29 cellular contexts compared by ENCODE assay signal in genomic region chr10:114442115-114442630, GRCh38. TPM values are rescaled to one million over a fixed set of nuclear protein-coding genes. Genes with fewer than 3 reads are reported as not detected.
DNase-seq lines count a peak whose midpoint lies in the region; ATAC-seq, FAIRE-seq and TF ChIP-seq lines count a peak whose summit lies in the region.
"Had no signal": no experiment of that assay in that cellular context is flagged by ENCODE, and none has a peak within 500 bp of the region (broad histone marks: within the 10 kb centered on the region; RNA-seq: fewer than 3 reads in every experiment).

No MANE protein-coding gene starts in this region.

- H4K20me1 ChIP-seq in K562 (replicated peaks; ENCODE audit: control insufficient read depth, insufficient read depth, low read length), result no peaks in the 10 kb centered on the region
- H4K20me1 ChIP-seq: BLaER1 treated with 17β-estradiol and CSF1 and Interleukin-3, amounts not matched to agents 10 nM and 100 nM had no signal

- H3K36me3 ChIP-seq in K562 (ENCODE audit: control insufficient read depth, insufficient read depth, low read length) (no peaks in the 10 kb centered on the region), small intestine (ENCODE audit: control insufficient read depth in 2 of 2, insufficient read depth in 2 of 2, low read length in 2 of 2) (peaks cover 0 to 19% of the 10 kb centered on the region in 2 donors)
- H3K36me3 ChIP-seq in naive thymus-derived CD4-positive, alpha-beta T cell (ENCODE audit: control insufficient read depth in 2 of 3, insufficient read depth in 3 of 3, low read length in 3 of 3), result peaks cover 9 to 99% (median 40%) of the 10 kb centered on the region in 3 experiments
- H3K36me3 ChIP-seq: BLaER1 treated with 17β-estradiol and CSF1 and Interleukin-3, amounts not matched to agents 10 nM and 100 nM had no signal

- no peak overlapping the region for H3K4me2 ChIP-seq in K562 (ENCODE audit: insufficient read depth, low read length)
- H3K4me2 ChIP-seq: A549; BLaER1 treated with 17β-estradiol and CSF1 and Interleukin-3, amounts not matched to agents 10 nM and 100 nM; PC-9 had no signal

- no peaks in the 10 kb centered on the region for H3K4me1 ChIP-seq in K562 (replicated peaks in 1 of 2; ENCODE audit: control insufficient read depth in 2 of 2, insufficient read depth in 2 of 2, low read length in 2 of 2)
- H3K4me1 ChIP-seq in naive thymus-derived CD4-positive, alpha-beta T cell (ENCODE audit: control insufficient read depth in 2 of 2, insufficient read depth in 2 of 2, low read length in 2 of 2), result no peaks in the 10 kb centered on the region
- no peaks in the 10 kb centered on the region for H3K4me1 ChIP-seq in small intestine (ENCODE audit: control insufficient read depth in 2 of 2, insufficient read depth in 1 of 2, low read depth in 1 of 2, low read length in 1 of 2)
- H3K4me1 ChIP-seq: A549, SJCRH30 had no signal

- TF ChIP-seq CTCF in K562 (IDR thresholded peaks at IDR 0.05 in 2 of 3, conservative IDR thresholded peaks at IDR 0.05 in 1 of 3; ENCODE audit: insufficient read depth in 2 of 3, low read depth in 1 of 3, low read length in 3 of 3), result no peak

- BruUV-seq in K562 (replicated peaks; lab: Mats Ljungman, UMichigan), result no TSS peak

- H3K9me3 ChIP-seq in K562 (replicated peaks; ENCODE audit: control insufficient read depth, insufficient read depth, low read depth, low read length) (no peaks in the 10 kb centered on the region), small intestine (ENCODE audit: control insufficient read depth, low read depth) (no peaks in the 10 kb centered on the region)
- H3K9me3 ChIP-seq in naive thymus-derived CD4-positive, alpha-beta T cell (ENCODE audit: control insufficient read depth in 2 of 3, low read length in 3 of 3), result no peaks in the 10 kb centered on the region
- H3K9me3 ChIP-seq: A549; BLaER1 treated with 17β-estradiol and CSF1 and Interleukin-3, amounts not matched to agents 10 nM and 100 nM; MG63; SJCRH30 had no signal

- TF ChIP-seq POLR2A in K562 (conservative IDR thresholded peaks at IDR 0.05), result no peak

- H3K9me3 Mint-ChIP-seq in naive thymus-derived CD4-positive, alpha-beta T cell, result no peaks in the 10 kb centered on the region
- H3K9me3 Mint-ChIP-seq in activated naive CD8-positive, alpha-beta T cell treated with anti-CD3 and anti-CD28 coated beads, Interleukin-2, amount 50 U/mL, for 24 hours, result no peaks in the 10 kb centered on the region
- no peaks in the 10 kb centered on the region for H3K9me3 Mint-ChIP-seq in activated naive CD4-positive, alpha-beta T cell treated with anti-CD3 and anti-CD28 coated beads, Interleukin-2, amount 10 ng/mL, durations not matched to agents 7 days and 5 days
- H3K9me3 Mint-ChIP-seq: CD4-positive, alpha-beta memory T cell had no signal

- DNase-seq in CMK (ENCODE audit: low read depth), result peak; percentile 29
- DNase-seq in HUDEP-2 (lab: John Stamatoyannopoulos, UW; ENCODE audit: unreplicated experiment in 76 of 76), result peak in 55 of 76 experiments; percentile 1 to 71 (median 26)
- no peak for DNase-seq in K562 (ENCODE audit: extremely low read depth in 1 of 4, low spot score in 3 of 4)
- DNase-seq in naive thymus-derived CD4-positive, alpha-beta T cell, result no peak
- DNase-seq in activated naive CD8-positive, alpha-beta T cell treated with anti-CD3 and anti-CD28 coated beads, Interleukin-2, amount 50 U/mL, for 24 hours, result no peak
- DNase-seq in small intestine, result no peak
- no peak for DNase-seq in activated naive CD4-positive, alpha-beta T cell treated with anti-CD3 and anti-CD28 coated beads, Interleukin-2, amount 10 ng/mL, durations not matched to agents 7 days and 5 days
- DNase-seq: AML-193; CD4-positive, alpha-beta memory T cell; DMS 273 treated with DMSO at 0.1 percent for 48 hours; DMS79; EL; GF-D8; HCEC 1CT; KG1; MG63; NCI-H1105 treated with DMSO at 0.1 percent for 48 hours; NCI-H146; NCI-H2029; NCI-H446; NCI-H524 treated with DMSO at 0.1 percent for 48 hours; NCI-H774; PC-9; SJCRH30 had no signal

- H3K9me1 ChIP-seq in K562 (ENCODE audit: control insufficient read depth, insufficient read depth, low read length), result no peaks in the 10 kb centered on the region

- no peaks in the 10 kb centered on the region for H3K27me3 Mint-ChIP-seq in naive thymus-derived CD4-positive, alpha-beta T cell
- H3K27me3 Mint-ChIP-seq in activated naive CD8-positive, alpha-beta T cell treated with anti-CD3 and anti-CD28 coated beads, Interleukin-2, amount 50 U/mL, for 24 hours, result no peaks in the 10 kb centered on the region
- H3K27me3 Mint-ChIP-seq in activated naive CD4-positive, alpha-beta T cell treated with anti-CD3 and anti-CD28 coated beads, Interleukin-2, amount 10 ng/mL, durations not matched to agents 7 days and 5 days, result no peaks in the 10 kb centered on the region
- H3K27me3 Mint-ChIP-seq: CD4-positive, alpha-beta memory T cell had no signal

- H3K27ac Mint-ChIP-seq in naive thymus-derived CD4-positive, alpha-beta T cell, result peak overlapping the region in 5 of 9 donors; percentile 28 to 60 (median 41)
- no peak overlapping the region for H3K27ac Mint-ChIP-seq in activated naive CD8-positive, alpha-beta T cell treated with anti-CD3 and anti-CD28 coated beads, Interleukin-2, amount 50 U/mL, for 24 hours
- no peak overlapping the region for H3K27ac Mint-ChIP-seq in activated naive CD4-positive, alpha-beta T cell treated with anti-CD3 and anti-CD28 coated beads, Interleukin-2, amount 10 ng/mL, durations not matched to agents 7 days and 5 days

- H3K4me3 Mint-ChIP-seq in naive thymus-derived CD4-positive, alpha-beta T cell, result no peak overlapping the region
- H3K4me3 Mint-ChIP-seq in activated naive CD8-positive, alpha-beta T cell treated with anti-CD3 and anti-CD28 coated beads, Interleukin-2, amount 50 U/mL, for 24 hours, result no peak overlapping the region
- no peak overlapping the region for H3K4me3 Mint-ChIP-seq in activated naive CD4-positive, alpha-beta T cell treated with anti-CD3 and anti-CD28 coated beads, Interleukin-2, amount 10 ng/mL, durations not matched to agents 7 days and 5 days
- H3K4me3 Mint-ChIP-seq: CD4-positive, alpha-beta memory T cell had no signal

- H3K4me3 ChIP-seq in K562 (no peak overlapping the region), small intestine (ENCODE audit: low read depth in 1 of 2, low read length in 2 of 2) (no peak overlapping the region)
- no peak overlapping the region for H3K4me3 ChIP-seq in naive thymus-derived CD4-positive, alpha-beta T cell (ENCODE audit: low read length)
- H3K4me3 ChIP-seq: A549; BLaER1 treated with 17β-estradiol and CSF1 and Interleukin-3, amounts not matched to agents 10 nM and 100 nM; MG63; PC-9; SJCRH30 had no signal

- POLR2A ChIA-PET in K562 (lab: Yijun Ruan, JAX), result no interaction called here
- POLR2A ChIA-PET in naive thymus-derived CD4-positive, alpha-beta T cell (lab: Charles Lee), result no interaction called here

- intact Hi-C loops in K562 (cut with micrococcal nuclease), result no loop called here
- intact Hi-C loops in naive thymus-derived CD4-positive, alpha-beta T cell (cut with micrococcal nuclease), result no loop called here

- H3K27me3 ChIP-seq in K562 (ENCODE audit: control insufficient read depth in 2 of 2, insufficient read depth in 2 of 2, low read length in 2 of 2), result no peaks in the 10 kb centered on the region; a peak in 1 of 5 replicates
- no peaks in the 10 kb centered on the region for H3K27me3 ChIP-seq in naive thymus-derived CD4-positive, alpha-beta T cell (ENCODE audit: control insufficient read depth in 2 of 2, insufficient read depth in 2 of 2, low read length in 2 of 2)
- H3K27me3 ChIP-seq in small intestine (ENCODE audit: control insufficient read depth in 2 of 2, insufficient read depth in 2 of 2, low read length in 2 of 2), result no peaks in the 10 kb centered on the region
- H3K27me3 ChIP-seq: BLaER1 treated with 17β-estradiol and CSF1 and Interleukin-3, amounts not matched to agents 10 nM and 100 nM; MG63; SJCRH30 had no signal

- no peak overlapping the region for H3K9ac ChIP-seq in K562 (ENCODE audit: insufficient read depth in 1 of 2, low read depth in 2 of 2, low read length in 2 of 2)
- H3K9ac ChIP-seq: BLaER1 treated with 17β-estradiol and CSF1 and Interleukin-3, amounts not matched to agents 10 nM and 100 nM had no signal

- no peak overlapping the region for H2AFZ ChIP-seq in K562 (ENCODE audit: low read depth, low read length)
- H2AFZ ChIP-seq: PC-9 had no signal

- 0% methylated on average over 4 of the region's 4 CpGs for WGBS in K562 (ENCODE audit: insufficient coverage, low coverage, missing lambda C conversion rate)
- 71 to 84% (median 74%) methylated on average over 4 of the region's 4 CpGs for WGBS in small intestine, 3 donors

- peaks cover 16 to 73% (median 47%) of the 10 kb centered on the region in 5 donors for H3K36me3 Mint-ChIP-seq in naive thymus-derived CD4-positive, alpha-beta T cell
- peaks cover 39% of the 10 kb centered on the region for H3K36me3 Mint-ChIP-seq in activated naive CD8-positive, alpha-beta T cell treated with anti-CD3 and anti-CD28 coated beads, Interleukin-2, amount 50 U/mL, for 24 hours (ENCODE audit: low read depth)
- peaks cover 69% of the 10 kb centered on the region for H3K36me3 Mint-ChIP-seq in activated naive CD4-positive, alpha-beta T cell treated with anti-CD3 and anti-CD28 coated beads, Interleukin-2, amount 10 ng/mL, durations not matched to agents 7 days and 5 days

- no peaks in the 10 kb centered on the region for H3K79me2 ChIP-seq in K562 (ENCODE audit: control insufficient read depth, insufficient read depth, low read length)

- CTCF ChIA-PET in K562 (lab: Yijun Ruan, JAX; ENCODE audit: low intra/inter-chr PET ratio), result no interaction called here
- CTCF ChIA-PET in naive thymus-derived CD4-positive, alpha-beta T cell (lab: Charles Lee), result interaction anchor here (0.6 kb wide), 1 partner anchor 10 kb away, joined by 3 read pairs; no protein-coding TSS in a partner anchor
- CTCF ChIA-PET in activated naive CD4-positive, alpha-beta T cell treated with anti-CD3 and anti-CD28 coated beads, Interleukin-2, amount 10 ng/mL, durations not matched to agents 7 days and 5 days (lab: Charles Lee), result no interaction called here

- in situ Hi-C loops in K562 (cut with MboI), result no loop called here

- H3K4me1 Mint-ChIP-seq in naive thymus-derived CD4-positive, alpha-beta T cell, result peaks cover 0 to 13% (median 5%) of the 10 kb centered on the region in 7 donors
- H3K4me1 Mint-ChIP-seq in activated naive CD8-positive, alpha-beta T cell treated with anti-CD3 and anti-CD28 coated beads, Interleukin-2, amount 50 U/mL, for 24 hours, result no peaks in the 10 kb centered on the region
- no peaks in the 10 kb centered on the region for H3K4me1 Mint-ChIP-seq in activated naive CD4-positive, alpha-beta T cell treated with anti-CD3 and anti-CD28 coated beads, Interleukin-2, amount 10 ng/mL, durations not matched to agents 7 days and 5 days

- no peak for FAIRE-seq in K562 (lab: Jason Lieb, UNC)
- no peak for FAIRE-seq in small intestine (lab: Jason Lieb, UNC)
- FAIRE-seq: A549, GM12891, H1 had no signal

- no peak for ATAC-seq in K562
- no peak for ATAC-seq in naive thymus-derived CD4-positive, alpha-beta T cell
- ATAC-seq in activated naive CD8-positive, alpha-beta T cell treated with anti-CD3 and anti-CD28 coated beads, Interleukin-2, amount 50 U/mL, for 24 hours, result no peak
- ATAC-seq: A549, Right ventricle myocardium inferior had no signal

- TF ChIP-seq RAD21 in K562 (CRISPR knock-in tag; conservative IDR thresholded peaks at IDR 0.05 in 1 of 2, IDR thresholded peaks at IDR 0.05 in 1 of 2), result no peak

- no peak for TF ChIP-seq EP300 in K562 (IDR thresholded peaks at IDR 0.05; ENCODE audit: low read length)

- H3K27ac ChIP-seq in K562 (ENCODE audit: extremely low read depth, low read depth, low read length) (no peak overlapping the region), small intestine (ENCODE audit: low read depth in 1 of 2, low read length in 1 of 2) (no peak overlapping the region)
- H3K27ac ChIP-seq in naive thymus-derived CD4-positive, alpha-beta T cell (ENCODE audit: low read depth, low read length), result no peak overlapping the region
- H3K27ac ChIP-seq: A549; BLaER1 treated with 17β-estradiol and CSF1 and Interleukin-3, amounts not matched to agents 10 nM and 100 nM; PC-9; SJCRH30 had no signal

RNA-seq across cellular contexts. Expression of gene AFAP1L2, which starts 37.9 kb away (rescaled TPM):
- total RNA-seq in K562 (2011; cell fraction: chromatin; rRNA removed; ENCODE audit: low replicate concordance), result not detected in 2 replicates
- not detected in 2 replicates for total RNA-seq in K562 (2011; cell fraction: nucleolus; rRNA removed)
- total RNA-seq in K562 (2011; cell fraction: nucleoplasm; rRNA removed), result not detected in 2 replicates
- total RNA-seq in K562 (2014; rRNA removed) (not detected in 2 replicates), K562 (2014; rRNA removed; fragmentation: Illumina TruSeq; extraction: Trizol) (not detected in 2 replicates), K562 (2015; rRNA removed; fragmentation: Illumina TruSeq; extraction: Trizol) (not detected in 2 replicates), K562 (2021) (0.07 TPM in 2 replicates)
- polyA plus RNA-seq in K562 (2011; rRNA removed) (not detected in 2 replicates), K562 (2014; fragmentation: Illumina TruSeq; extraction: Trizol) (not detected in 2 replicates), K562 (2014; fragmentation: Nextera tagmentation; extraction: Ambion mirVana) (not detected), K562 (2014; rRNA removed) (not detected in 2 replicates), small intestine (1 to 10 TPM; 1.1 to 7.7 (median 2.4) TPM)
- not detected in 2 replicates for polyA plus RNA-seq in K562 (2011; cell fraction: cytosol; rRNA removed)
- not detected in 2 replicates for polyA plus RNA-seq in K562 (2011; cell fraction: nucleus; rRNA removed)
- polyA plus RNA-seq in K562 (2012), result 0.14 TPM in 1 of 2 replicates, not detected in the other
- polyA minus RNA-seq in K562 (2011; rRNA and poly(A)+ RNA removed), result not detected in 2 replicates
- polyA minus RNA-seq in K562 (2011; cell fraction: cytosol; rRNA and poly(A)+ RNA removed), result not detected in 2 replicates
- not detected in 2 replicates for polyA minus RNA-seq in K562 (2011; cell fraction: nucleus; rRNA and poly(A)+ RNA removed)
- total RNA-seq in naive thymus-derived CD4-positive, alpha-beta T cell, result 1 to 10 TPM in 3 of 5 experiments, under 1 TPM in 2; 0.56 to 3.0 (median 1.5) TPM
- 1 to 10 TPM in 1 of 2 donors, under 1 TPM in 1; 0.66 to 1.6 TPM for polyA plus RNA-seq in naive thymus-derived CD4-positive, alpha-beta T cell

Comparison
In these comparisons a context has a peak if more than half of its experiments do, and no peak if none do; other contexts are left out.
1. DNase-seq: peak in CMK (single experiment) and HUDEP-2 (55 of 76); none in K562 (0 of 4), naive thymus-derived CD4-positive, alpha-beta T cell (0 of 9), activated naive CD8-positive, alpha-beta T cell treated with anti-CD3 and anti-CD28 coated beads, Interleukin-2, amount 50 U/mL, for 24 hours (single experiment), small intestine (single experiment) and activated naive CD4-positive, alpha-beta T cell treated with anti-CD3 and anti-CD28 coated beads, Interleukin-2, amount 10 ng/mL, durations not matched to agents 7 days and 5 days (single experiment).
2. H3K27ac Mint-ChIP-seq: peak in naive thymus-derived CD4-positive, alpha-beta T cell (5 of 9); none in activated naive CD8-positive, alpha-beta T cell treated with anti-CD3 and anti-CD28 coated beads, Interleukin-2, amount 50 U/mL, for 24 hours (single experiment) and activated naive CD4-positive, alpha-beta T cell treated with anti-CD3 and anti-CD28 coated beads, Interleukin-2, amount 10 ng/mL, durations not matched to agents 7 days and 5 days (single experiment).